ENCODE assay signal across 1 cellular context in the genomic region with DNA sequence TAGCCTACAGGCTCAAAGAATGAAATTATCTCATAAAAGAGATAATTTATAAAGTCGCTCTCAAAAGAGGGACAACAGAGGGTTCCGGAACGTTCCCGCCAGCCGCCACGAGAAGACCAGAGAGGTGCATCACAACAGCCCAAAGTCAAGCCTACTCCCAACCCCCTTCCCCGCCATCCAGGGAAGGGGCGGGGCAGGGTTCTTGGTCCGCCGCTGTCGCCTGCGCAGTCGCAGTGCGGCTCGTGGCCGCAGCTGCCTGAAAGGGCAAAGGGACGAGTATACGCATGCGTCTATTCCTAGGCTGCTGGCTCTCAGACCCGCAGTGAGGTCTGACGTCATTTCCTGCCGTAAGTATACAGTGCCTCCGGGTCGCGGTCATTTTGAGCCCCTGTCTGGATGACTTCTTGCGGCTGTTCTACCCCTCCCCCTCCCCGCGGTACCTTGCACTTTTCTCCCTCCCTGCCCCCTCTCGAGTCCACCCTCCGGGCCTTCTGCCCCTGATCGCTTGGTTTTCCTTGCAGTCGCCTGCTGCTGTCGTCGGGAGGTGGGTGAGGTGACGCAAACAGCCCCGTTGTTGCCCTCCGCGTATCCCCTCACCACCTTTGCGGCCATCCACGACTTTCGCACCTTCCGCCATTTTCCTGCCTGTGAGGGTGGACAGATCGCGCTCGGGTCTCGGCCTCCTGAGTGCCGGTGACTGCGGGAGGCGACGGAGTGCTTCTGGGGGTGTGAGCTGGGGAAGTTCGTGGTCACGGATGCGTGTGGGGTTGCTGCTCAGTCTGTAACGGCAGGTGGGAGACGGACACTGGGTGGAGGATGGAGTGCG.
TF ChIP-seq lines count a peak whose summit lies in the region.

TSS of gene OCIAD1 (plus strand) at position 383 of the 826 bp plus-strand sequence. CDS start 1,537 bp downstream, outside the sequence.

TF ChIP-seq in K562, 482 proteins besides CTCF, POLR2A, EP300 and RAD21 (continued from another document and continues in another):
- TF ChIP-seq, protein P1, sequence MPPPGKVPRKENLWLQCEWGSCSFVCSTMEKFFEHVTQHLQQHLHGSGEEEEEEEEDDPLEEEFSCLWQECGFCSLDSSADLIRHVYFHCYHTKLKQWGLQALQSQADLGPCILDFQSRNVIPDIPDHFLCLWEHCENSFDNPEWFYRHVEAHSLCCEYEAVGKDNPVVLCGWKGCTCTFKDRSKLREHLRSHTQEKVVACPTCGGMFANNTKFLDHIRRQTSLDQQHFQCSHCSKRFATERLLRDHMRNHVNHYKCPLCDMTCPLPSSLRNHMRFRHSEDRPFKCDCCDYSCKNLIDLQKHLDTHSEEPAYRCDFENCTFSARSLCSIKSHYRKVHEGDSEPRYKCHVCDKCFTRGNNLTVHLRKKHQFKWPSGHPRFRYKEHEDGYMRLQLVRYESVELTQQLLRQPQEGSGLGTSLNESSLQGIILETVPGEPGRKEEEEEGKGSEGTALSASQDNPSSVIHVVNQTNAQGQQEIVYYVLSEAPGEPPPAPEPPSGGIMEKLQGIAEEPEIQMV (tag; conservative IDR thresholded peaks at IDR 0.05; ENCODE audit: low read depth): no peak
- no peak for TF ChIP-seq TRIM25 (IDR thresholded peaks at IDR 0.05; ENCODE audit: borderline replicate concordance)
- no peak for TF ChIP-seq NELFE (IDR thresholded peaks at IDR 0.05; ENCODE audit: insufficient read depth, insufficient read length)
- no peak for TF ChIP-seq FOXA3 (CRISPR knock-in tag; conservative IDR thresholded peaks at IDR 0.05 in 1 of 2, IDR thresholded peaks at IDR 0.05 in 1 of 2)
- no peak for TF ChIP-seq GTF2A2 (tag; IDR thresholded peaks at IDR 0.05)
- TF ChIP-seq HOXB6 (CRISPR knock-in tag; IDR thresholded peaks at IDR 0.05; ENCODE audit: borderline replicate concordance): no peak
- TF ChIP-seq TEAD1 (CRISPR knock-in tag; IDR thresholded peaks at IDR 0.05): 0 out of 4 replicates have a peak, but pooled peaks of 1 of the 2 experiments have one; percentile 67
- no peak for TF ChIP-seq SIX5 (IDR thresholded peaks at IDR 0.05; ENCODE audit: borderline replicate concordance in 1 of 2, insufficient read depth in 1 of 2, low read depth in 1 of 2, low read length in 2 of 2)
- TF ChIP-seq ATF3 (IDR thresholded peaks at IDR 0.05): peak; percentile 99
- TF ChIP-seq ATF3 (CRISPR knock-in tag; conservative IDR thresholded peaks at IDR 0.05): no peak
- TF ChIP-seq, protein P2, sequence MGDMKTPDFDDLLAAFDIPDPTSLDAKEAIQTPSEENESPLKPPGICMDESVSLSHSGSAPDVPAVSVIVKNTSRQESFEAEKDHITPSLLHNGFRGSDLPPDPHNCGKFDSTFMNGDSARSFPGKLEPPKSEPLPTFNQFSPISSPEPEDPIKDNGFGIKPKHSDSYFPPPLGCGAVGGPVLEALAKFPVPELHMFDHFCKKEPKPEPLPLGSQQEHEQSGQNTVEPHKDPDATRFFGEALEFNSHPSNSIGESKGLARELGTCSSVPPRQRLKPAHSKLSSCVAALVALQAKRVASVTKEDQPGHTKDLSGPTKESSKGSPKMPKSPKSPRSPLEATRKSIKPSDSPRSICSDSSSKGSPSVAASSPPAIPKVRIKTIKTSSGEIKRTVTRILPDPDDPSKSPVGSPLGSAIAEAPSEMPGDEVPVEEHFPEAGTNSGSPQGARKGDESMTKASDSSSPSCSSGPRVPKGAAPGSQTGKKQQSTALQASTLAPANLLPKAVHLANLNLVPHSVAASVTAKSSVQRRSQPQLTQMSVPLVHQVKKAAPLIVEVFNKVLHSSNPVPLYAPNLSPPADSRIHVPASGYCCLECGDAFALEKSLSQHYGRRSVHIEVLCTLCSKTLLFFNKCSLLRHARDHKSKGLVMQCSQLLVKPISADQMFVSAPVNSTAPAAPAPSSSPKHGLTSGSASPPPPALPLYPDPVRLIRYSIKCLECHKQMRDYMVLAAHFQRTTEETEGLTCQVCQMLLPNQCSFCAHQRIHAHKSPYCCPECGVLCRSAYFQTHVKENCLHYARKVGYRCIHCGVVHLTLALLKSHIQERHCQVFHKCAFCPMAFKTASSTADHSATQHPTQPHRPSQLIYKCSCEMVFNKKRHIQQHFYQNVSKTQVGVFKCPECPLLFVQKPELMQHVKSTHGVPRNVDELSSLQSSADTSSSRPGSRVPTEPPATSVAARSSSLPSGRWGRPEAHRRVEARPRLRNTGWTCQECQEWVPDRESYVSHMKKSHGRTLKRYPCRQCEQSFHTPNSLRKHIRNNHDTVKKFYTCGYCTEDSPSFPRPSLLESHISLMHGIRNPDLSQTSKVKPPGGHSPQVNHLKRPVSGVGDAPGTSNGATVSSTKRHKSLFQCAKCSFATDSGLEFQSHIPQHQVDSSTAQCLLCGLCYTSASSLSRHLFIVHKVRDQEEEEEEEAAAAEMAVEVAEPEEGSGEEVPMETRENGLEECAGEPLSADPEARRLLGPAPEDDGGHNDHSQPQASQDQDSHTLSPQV (IDR thresholded peaks at IDR 0.05): no peak; the same call in 1 of the 2 replicates
- TF ChIP-seq ZNF696 (CRISPR knock-in tag; conservative IDR thresholded peaks at IDR 0.05): no peak
- TF ChIP-seq MIER1 (IDR thresholded peaks at IDR 0.05; ENCODE audit: low read depth): no peak
- no peak for TF ChIP-seq ZNF184 (CRISPR knock-in tag; IDR thresholded peaks at IDR 0.05)
- TF ChIP-seq ZNF217 (CRISPR knock-in tag; IDR thresholded peaks at IDR 0.05): no peak
- TF ChIP-seq ZNF311 (CRISPR knock-in tag; IDR thresholded peaks at IDR 0.05): no peak
- TF ChIP-seq HDGF (IDR thresholded peaks at IDR 0.05): peak; percentile 69; the same call in 1 of the 2 replicates
- no peak for TF ChIP-seq ARID2 (IDR thresholded peaks at IDR 0.05)
- TF ChIP-seq CREB3L1 (IDR thresholded peaks at IDR 0.05; ENCODE audit: borderline replicate concordance, low read depth): peak; percentile 45; the same call in 1 of the 2 replicates
- TF ChIP-seq MLX (CRISPR knock-in tag; conservative IDR thresholded peaks at IDR 0.05): no peak
- no peak for TF ChIP-seq ZNF717 (CRISPR knock-in tag; IDR thresholded peaks at IDR 0.05)
- no peak for TF ChIP-seq ZNF280B (CRISPR knock-in tag; IDR thresholded peaks at IDR 0.05)
- peak; percentile 80; the same call in 1 of the 2 replicates for TF ChIP-seq DNMT1 (IDR thresholded peaks at IDR 0.05)
- no peak for TF ChIP-seq ZNF133 (CRISPR knock-in tag; IDR thresholded peaks at IDR 0.05)
- no peak for TF ChIP-seq ZBTB8A (IDR thresholded peaks at IDR 0.05; ENCODE audit: partially characterized antibody)
- no peak for TF ChIP-seq TBL1XR1 (IDR thresholded peaks at IDR 0.05; ENCODE audit: low read length in 2 of 2)
- no peak for TF ChIP-seq TGIF2 (CRISPR knock-in tag; IDR thresholded peaks at IDR 0.05)
- no peak for TF ChIP-seq ZNF695 (CRISPR knock-in tag; IDR thresholded peaks at IDR 0.05)
- peak; percentile 99 for TF ChIP-seq NRF1 (conservative IDR thresholded peaks at IDR 0.05 in 1 of 2, IDR thresholded peaks at IDR 0.05 in 1 of 2)
- TF ChIP-seq TEAD2 (tag; IDR thresholded peaks at IDR 0.05): no peak
- peak; percentile 48; the same call in 1 of the 2 replicates for TF ChIP-seq ZFP91 (CRISPR knock-in tag; IDR thresholded peaks at IDR 0.05)
- TF ChIP-seq DIDO1 (tag; IDR thresholded peaks at IDR 0.05; ENCODE audit: low read depth): peak; percentile 74
- TF ChIP-seq ARID4B (CRISPR knock-in tag; IDR thresholded peaks at IDR 0.05): peak; percentile 81
- TF ChIP-seq KAT8 (IDR thresholded peaks at IDR 0.05; ENCODE audit: low read depth): peak; percentile 70; the same call in 1 of the 2 replicates
- peak; percentile 64 for TF ChIP-seq L3MBTL2 (IDR thresholded peaks at IDR 0.05)
- no peak for TF ChIP-seq ETS2 (tag; IDR thresholded peaks at IDR 0.05; ENCODE audit: borderline replicate concordance, poor library complexity, severe bottlenecking)
- TF ChIP-seq CBX5 (IDR thresholded peaks at IDR 0.05; ENCODE audit: borderline replicate concordance, low read depth): no peak; the same call in 1 of the 2 replicates
- no peak for TF ChIP-seq ZNF224 (CRISPR knock-in tag; IDR thresholded peaks at IDR 0.05)
- TF ChIP-seq ZNF146 (CRISPR knock-in tag; IDR thresholded peaks at IDR 0.05; ENCODE audit: unreplicated experiment): no peak
- TF ChIP-seq GATAD2A (IDR thresholded peaks at IDR 0.05): no peak
- no peak for TF ChIP-seq CBX2 (IDR thresholded peaks at IDR 0.05; ENCODE audit: insufficient read depth, low read length, poor library complexity, severe bottlenecking)
- TF ChIP-seq SMAD3 (CRISPR knock-in tag; conservative IDR thresholded peaks at IDR 0.05): no peak
